In genomic region chr3:6452974-6453373, GRCh38 we compare ENCODE assay signal across 32 cellular contexts.
"Had no signal": no experiment of that assay in that cellular context is flagged by ENCODE, and none has a peak within 500 bp of the region (broad histone marks: within the 10 kb centered on the region; RNA-seq: fewer than 3 reads in every experiment).

No MANE protein-coding gene starts in this region.

- H3K27ac ChIP-seq: adrenal gland, body of pancreas, brain microvascular endothelial cell, breast epithelium, VCaP had no signal

- H3K4me3 ChIP-seq: adrenal gland, body of pancreas, breast epithelium had no signal

- H3K4me1 ChIP-seq: adrenal gland, body of pancreas, breast epithelium had no signal

- DNase-seq: activated B cell treated with CpG ODN at 0.5 μM for 24 hours; activated CD4-positive, alpha-beta memory T cell treated with anti-CD3 and anti-CD28 coated beads for 36 hours; activated CD4-positive, alpha-beta T cell treated with anti-CD3 and anti-CD28 coated beads for 4 hours; activated CD4-positive, alpha-beta T cell treated with anti-CD3 and anti-CD28 coated beads, Interleukin-2, amount 10 ng/mL, durations not matched to agents 24 days and 14 days; activated CD4-positive, alpha-beta T cell treated with anti-CD3 and anti-CD28 coated beads, Interleukin-2, amount 50 U/mL, for 1 hour; activated CD4-positive, alpha-beta T cell treated with anti-CD3 and anti-CD28 coated beads, Interleukin-2, amount 50 U/mL, for 4 hours; activated CD4-positive, CD25-positive, alpha-beta regulatory T cell treated with anti-CD3 and anti-CD28 coated beads, Interleukin-2, amount 50 U/mL, for 72 hours; activated CD8-positive, alpha-beta memory T cell treated with anti-CD3 and anti-CD28 coated beads, Interleukin-2, amount 50 U/mL, for 4 hours; activated CD8-positive, alpha-beta T cell treated with anti-CD3 and anti-CD28 coated beads for 36 hours; activated effector memory CD4-positive, alpha-beta T cell treated with anti-CD3 and anti-CD28 coated beads, Interleukin-2, amount 50 U/mL, for 16 hours; activated gamma-delta T cell treated with Interleukin-2 at 50 U/mL for 16 hours; activated naive CD4-positive, alpha-beta T cell; activated naive CD4-positive, alpha-beta T cell treated with anti-CD3 and anti-CD28 coated beads for 36 hours; activated naive CD4-positive, alpha-beta T cell treated with anti-CD3 and anti-CD28 coated beads, Interleukin-2, amount 50 U/mL, for 16 hours; activated naive CD8-positive, alpha-beta T cell treated with anti-CD3 and anti-CD28 coated beads for 36 hours; activated T-cell treated with anti-CD3 and anti-CD28 coated beads for 4 hours; activated T-cell treated with anti-CD3 and anti-CD28 coated beads, Interleukin-2, amount 50 U/mL, for 1 hour; activated T-cell treated with anti-CD3 and anti-CD28 coated beads, Interleukin-2, amount 50 U/mL, for 4 hours; activated T-cell treated with anti-CD3 and anti-CD28 coated beads, Interleukin-2, amount 50 U/mL, for 72 hours; adrenal gland; amniotic stem cell; aorta; body of pancreas; brain microvascular endothelial cell; central memory CD4-positive, alpha-beta T cell; T-helper 17 cell had no signal

- ATAC-seq: activated CD8-positive, alpha-beta T cell treated with anti-CD3 and anti-CD28 coated beads for 36 hours; activated naive CD4-positive, alpha-beta T cell treated with anti-CD3 and anti-CD28 coated beads, Interleukin-2, amount 50 U/mL, for 72 hours; activated T-cell treated with anti-CD3 and anti-CD28 coated beads, Interleukin-2, amount 50 U/mL, for 4 hours; activated T-cell treated with anti-CD3 and anti-CD28 coated beads, Interleukin-2, amount 50 U/mL, for 72 hours; activated T-helper 17 cell treated with anti-CD3 and anti-CD28 coated beads, Interleukin-2, amount 50 U/mL, for 72 hours; body of pancreas; T-helper 17 cell had no signal

- H3K27me3 ChIP-seq: adrenal gland, body of pancreas, brain microvascular endothelial cell, breast epithelium had no signal

- H3K36me3 ChIP-seq: adrenal gland, brain microvascular endothelial cell, breast epithelium had no signal

- H3K9me3 ChIP-seq: adrenal gland, body of pancreas, breast epithelium had no signal

- FAIRE-seq: astrocyte, TTC549 had no signal
